Comparison of ENCODE assay signal across 8 cellular contexts in the genomic region with DNA sequence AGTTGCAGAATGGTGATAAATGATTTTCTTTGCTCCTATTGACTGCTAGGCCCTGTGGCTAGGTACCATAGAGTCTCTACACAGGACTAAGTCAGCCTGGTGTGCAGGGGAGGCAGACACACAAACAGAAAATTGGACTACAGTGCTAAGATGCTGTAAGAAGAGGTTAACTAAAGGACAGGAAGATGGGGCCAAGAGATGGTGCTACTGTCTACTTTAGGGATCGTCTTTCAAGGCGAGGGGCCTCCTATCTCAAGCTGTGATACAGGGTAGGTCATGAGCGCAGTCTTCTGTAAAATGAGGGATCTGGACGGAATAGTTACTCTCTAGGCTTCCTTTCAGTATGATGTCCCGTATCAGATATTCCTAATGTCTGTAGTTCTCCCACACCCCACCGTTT. TPM values are rescaled to one million over a fixed set of nuclear protein-coding genes. Genes with fewer than 3 reads are reported as not detected.
DNase-seq lines count a peak whose midpoint lies in the region; ATAC-seq, FAIRE-seq and TF ChIP-seq lines count a peak whose summit lies in the region.

No MANE protein-coding gene starts in this region.

- H3K4me3 ChIP-seq in BJ (ENCODE audit: low read depth, low read length) (peak overlapping the region; percentile 80), bronchial epithelial cell (ENCODE audit: low read depth, low read length) (peak overlapping the region; percentile 58), mucosa of stomach (ENCODE audit: low read length) (peak overlapping the region; percentile 80)
- peak overlapping the region; percentile 68 for H3K4me3 ChIP-seq in Jurkat, Clone E6-1 (ENCODE audit: low read length)

- H3K4me3 Mint-ChIP-seq in T-helper 2 cell treated with Interferon-gamma antibody and Interleukin-4, amounts not matched to agents 5 μg/mL and 100 μg/mL, for 36 hours = no peak overlapping the region
- H3K4me3 Mint-ChIP-seq in stimulated activated naive CD8-positive, alpha-beta T cell treated with anti-CD3 and anti-CD28 coated beads, Interleukin-15, amount 100 ng/mL, for 72 hours = no peak overlapping the region

- peaks cover 13% of the 10 kb centered on the region for H3K4me1 Mint-ChIP-seq in T-helper 2 cell treated with Interferon-gamma antibody and Interleukin-4, amounts not matched to agents 5 μg/mL and 100 μg/mL, for 36 hours (ENCODE audit: low read depth)
- peaks cover 34% of the 10 kb centered on the region for H3K4me1 Mint-ChIP-seq in stimulated activated naive CD8-positive, alpha-beta T cell treated with anti-CD3 and anti-CD28 coated beads, Interleukin-15, amount 100 ng/mL, for 72 hours

- peaks cover 20% of the 10 kb centered on the region for H3K36me3 Mint-ChIP-seq in T-helper 2 cell treated with Interferon-gamma antibody and Interleukin-4, amounts not matched to agents 5 μg/mL and 100 μg/mL, for 36 hours (ENCODE audit: low read depth)

- ATAC-seq in stimulated activated naive CD8-positive, alpha-beta T cell treated with anti-CD3 and anti-CD28 coated beads, Interleukin-15, amount 100 ng/mL, for 72 hours = no peak

- peaks cover 9% of the 10 kb centered on the region for H3K4me1 ChIP-seq in mucosa of stomach (ENCODE audit: control insufficient read depth, insufficient read depth, low read length)

- H3K36me3 ChIP-seq in BJ (ENCODE audit: control insufficient read depth, insufficient read depth, low read length) = peaks cover 1% of the 10 kb centered on the region; the same call in 1 of the 2 replicates
- peaks cover 5% of the 10 kb centered on the region for H3K36me3 ChIP-seq in bronchial epithelial cell (ENCODE audit: control insufficient read depth, insufficient read depth, low read length)
- no peaks in the 10 kb centered on the region for H3K36me3 ChIP-seq in mucosa of stomach (ENCODE audit: control insufficient read depth, insufficient read depth, low read length)

- H3K9me3 Mint-ChIP-seq in T-helper 2 cell treated with Interferon-gamma antibody and Interleukin-4, amounts not matched to agents 5 μg/mL and 100 μg/mL, for 36 hours = no peaks in the 10 kb centered on the region
- no peaks in the 10 kb centered on the region for H3K9me3 Mint-ChIP-seq in stimulated activated naive CD8-positive, alpha-beta T cell treated with anti-CD3 and anti-CD28 coated beads, Interleukin-15, amount 100 ng/mL, for 72 hours

- H3K27ac Mint-ChIP-seq in T-helper 2 cell treated with Interferon-gamma antibody and Interleukin-4, amounts not matched to agents 5 μg/mL and 100 μg/mL, for 36 hours = no peak overlapping the region
- H3K27ac Mint-ChIP-seq in stimulated activated naive CD8-positive, alpha-beta T cell treated with anti-CD3 and anti-CD28 coated beads, Interleukin-15, amount 100 ng/mL, for 72 hours = no peak overlapping the region

- H3K27me3 ChIP-seq in BJ (ENCODE audit: control insufficient read depth, insufficient read depth, low read length) (no peaks in the 10 kb centered on the region), bronchial epithelial cell (ENCODE audit: control insufficient read depth, insufficient read depth, low read length) (no peaks in the 10 kb centered on the region), mucosa of stomach (ENCODE audit: control insufficient read depth, insufficient read depth, low read length) (no peaks in the 10 kb centered on the region)

- no peak for DNase-seq in BJ (ENCODE audit: low read depth)
- no peak for DNase-seq in Jurkat, Clone E6-1 (ENCODE audit: low read depth, low spot score)
- no peak for DNase-seq in bronchial epithelial cell (ENCODE audit: low read depth)
- DNase-seq in SKM-1 treated with dmso at 0.1 percent for 144 hours (lab: John Stamatoyannopoulos, UW; ENCODE audit: unreplicated experiment) = no peak
- no peak for DNase-seq in T-helper 2 cell treated with Interferon-gamma antibody and Interleukin-4, amounts not matched to agents 5 μg/mL and 100 μg/mL, for 36 hours (ENCODE audit: low spot score)
- no peak for DNase-seq in NCI-H2081 treated with DMSO at 0.1 percent for 48 hours (lab: John Stamatoyannopoulos, UW)
- no peak for DNase-seq in stimulated activated naive CD8-positive, alpha-beta T cell treated with anti-CD3 and anti-CD28 coated beads, Interleukin-15, amount 100 ng/mL, for 72 hours

- H3K9ac ChIP-seq in mucosa of stomach (ENCODE audit: low read length) = peak overlapping the region; percentile 54

- POLR2A ChIA-PET in BJ (lab: Charles Lee) = no interaction called here

- TF ChIP-seq CTCF in BJ (IDR thresholded peaks at IDR 0.05; ENCODE audit: insufficient read depth, low read depth, low read length) (no peak), bronchial epithelial cell (IDR thresholded peaks at IDR 0.05; ENCODE audit: insufficient read depth, low read length, severe bottlenecking) (no peak)

- H3K9me3 ChIP-seq in mucosa of stomach (ENCODE audit: control insufficient read depth, low read length) = no peaks in the 10 kb centered on the region

- no peaks in the 10 kb centered on the region for H3K27me3 Mint-ChIP-seq in T-helper 2 cell treated with Interferon-gamma antibody and Interleukin-4, amounts not matched to agents 5 μg/mL and 100 μg/mL, for 36 hours (ENCODE audit: low read depth)
- no peaks in the 10 kb centered on the region for H3K27me3 Mint-ChIP-seq in stimulated activated naive CD8-positive, alpha-beta T cell treated with anti-CD3 and anti-CD28 coated beads, Interleukin-15, amount 100 ng/mL, for 72 hours

- FAIRE-seq in bronchial epithelial cell (lab: Jason Lieb, UNC) = no peak

- CTCF ChIA-PET in BJ (lab: Yijun Ruan, JAX) = interaction anchor here (1.0 to 2.3 kb wide), 7 partner anchors 9 to 288 kb away, joined by 3 to 78 read pairs (median 4); a partner anchor contains a TSS

RNA-seq across cellular contexts. Expression of a gene that starts 0.8 kb away (rescaled TPM):
- polyA plus RNA-seq in BJ (2011; rRNA removed) = 178 and 261 TPM in 2 replicates
- 21.6 and 25.9 TPM in 2 replicates for polyA minus RNA-seq in BJ (2011; rRNA and poly(A)+ RNA removed)
- 386 TPM for polyA plus RNA-seq in Jurkat, Clone E6-1 (2012; ENCODE audit: insufficient read depth, insufficient read length)
- 129 and 204 TPM in 2 replicates for total RNA-seq in bronchial epithelial cell

RNA-seq across cellular contexts. Expression of a gene that starts 12.0 kb away (rescaled TPM):
- polyA plus RNA-seq in BJ (2011; rRNA removed) = 835 and 1,035 TPM in 2 replicates
- 95.9 and 136 TPM in 2 replicates for polyA minus RNA-seq in BJ (2011; rRNA and poly(A)+ RNA removed)
- 976 TPM for polyA plus RNA-seq in Jurkat, Clone E6-1 (2012; ENCODE audit: insufficient read depth, insufficient read length)
- total RNA-seq in bronchial epithelial cell = 995 and 1,613 TPM in 2 replicates

RNA-seq across cellular contexts. Expression of a gene that starts 33.5 kb away (rescaled TPM):
- 18.7 and 28.9 TPM in 2 replicates for polyA plus RNA-seq in BJ (2011; rRNA removed)
- polyA minus RNA-seq in BJ (2011; rRNA and poly(A)+ RNA removed) = 33.6 and 35.7 TPM in 2 replicates
- polyA plus RNA-seq in Jurkat, Clone E6-1 (2012; ENCODE audit: insufficient read depth, insufficient read length) = 28.2 TPM
- total RNA-seq in bronchial epithelial cell = 85.0 and 99.3 TPM in 2 replicates
